ENCODE assay signal across 16 cellular contexts in genomic region chr7:27197137-27198042, GRCh38. TPM values are rescaled to one million over a fixed set of nuclear protein-coding genes. Genes with fewer than 3 reads are reported as not detected.
A peak's percentile ranks its signal among the peaks of the same experiment; 100 is the strongest.
DNase-seq lines count a peak whose midpoint lies in the region; ATAC-seq, FAIRE-seq and TF ChIP-seq lines count a peak whose summit lies in the region.
"Had no signal": no experiment of that assay in that cellular context is flagged by ENCODE, and none has a peak within 500 bp of the region (broad histone marks: within the 10 kb centered on the region; RNA-seq: fewer than 3 reads in every experiment).

No MANE protein-coding gene starts in this region.

- ATAC-seq in PC-3, result no peak
- no peak for ATAC-seq in stimulated activated effector memory CD8-positive, alpha-beta T cell treated with anti-CD3 and anti-CD28 coated beads, Interleukin-12 subunit alpha, Interleukin-12 subunit beta, amount 100 ng/mL, for 72 hours
- ATAC-seq in GM19397 (IDR thresholded peaks at IDR 0.05; ENCODE audit: unreplicated experiment), result no peak
- ATAC-seq: activated CD8-positive, alpha-beta T cell treated with anti-CD3 and anti-CD28 coated beads, Interleukin-2, amount 10 ng/mL, durations not matched to agents 7 days and 5 days; body of pancreas; stimulated activated naive CD8-positive, alpha-beta T cell treated with anti-CD3 and anti-CD28 coated beads, Interleukin-15, Interleukin-2, amounts not matched to agents 100 U/mL and 50 U/mL, for 24 hours had no signal

- CTCF ChIA-PET in PC-3 (lab: Charles Lee), result no interaction called here

- peak overlapping the region; percentile 91 for H3K4me3 ChIP-seq in PC-3 (ENCODE audit: low read length)
- H3K4me3 ChIP-seq: body of pancreas had no signal

- DNase-seq in D721Med (ENCODE audit: insufficient read length, low spot score) (no peak), PC-3 (peak; percentile 39), mesothelial cell of epicardium (ENCODE audit: low spot score in 2 of 2, unreplicated experiment in 2 of 2) (no peak), AG08396 (ENCODE audit: low spot score) (no peak)
- no peak for DNase-seq in stimulated activated effector memory CD8-positive, alpha-beta T cell treated with anti-CD3 and anti-CD28 coated beads, Interleukin-12 subunit alpha, Interleukin-12 subunit beta, amount 100 ng/mL, for 72 hours (ENCODE audit: low spot score in 2 of 2)
- DNase-seq: activated CD8-positive, alpha-beta T cell treated with anti-CD3 and anti-CD28 coated beads, Interleukin-2, amount 10 ng/mL, durations not matched to agents 7 days and 5 days; activated naive CD4-positive, alpha-beta T cell treated with Interleukin-2 at 50 U/mL for 16 hours; BE2C; foreskin melanocyte; GOT3; NCI-H187; stimulated activated naive CD8-positive, alpha-beta T cell treated with anti-CD3 and anti-CD28 coated beads, Interleukin-15, Interleukin-2, amounts not matched to agents 100 U/mL and 50 U/mL, for 24 hours; T1000 had no signal

- peaks cover 89% of the 10 kb centered on the region for H3K27me3 Mint-ChIP-seq in mesothelial cell of epicardium (ENCODE audit: low read depth)

- intact Hi-C loops in PC-3 (cut with micrococcal nuclease), result loop anchor here (2.0 to 5.0 kb wide), 5 partner anchors 379 to 895 kb away; partner anchors contain the start of genes HIBADH and TAX1BP1

- H3K4me2 ChIP-seq in PC-3 (ENCODE audit: low read length), result peak overlapping the region; percentile 99

- TSS peak; percentile 41 for BruUV-seq in PC-3 (replicated peaks; lab: Mats Ljungman, UMichigan)

- H3K4me3 Mint-ChIP-seq in mesothelial cell of epicardium, result peak overlapping the region; percentile 81
- H3K4me3 Mint-ChIP-seq in stimulated activated effector memory CD8-positive, alpha-beta T cell treated with anti-CD3 and anti-CD28 coated beads, Interleukin-12 subunit alpha, Interleukin-12 subunit beta, amount 100 ng/mL, for 72 hours, result no peak overlapping the region

- TF ChIP-seq CTCF in D721Med (IDR thresholded peaks at IDR 0.05; ENCODE audit: insufficient read depth, missing control alignments) (no peak), PC-3 (conservative IDR thresholded peaks at IDR 0.05; ENCODE audit: low read depth, low read length) (no peak), mesothelial cell of epicardium (IDR thresholded peaks at IDR 0.05; ENCODE audit: unreplicated experiment) (no peak)

- H3K9me3 Mint-ChIP-seq in mesothelial cell of epicardium, result no peaks in the 10 kb centered on the region
- H3K9me3 Mint-ChIP-seq in stimulated activated effector memory CD8-positive, alpha-beta T cell treated with anti-CD3 and anti-CD28 coated beads, Interleukin-12 subunit alpha, Interleukin-12 subunit beta, amount 100 ng/mL, for 72 hours, result no peaks in the 10 kb centered on the region

- POLR2A ChIA-PET in PC-3 (lab: Charles Lee; ENCODE audit: unreplicated experiment), result no interaction called here

- peak overlapping the region; percentile 97 for H3K9ac ChIP-seq in PC-3 (ENCODE audit: low read length)

- peaks cover 16% of the 10 kb centered on the region for H3K4me1 ChIP-seq in PC-3 (ENCODE audit: insufficient read depth, low read length)
- H3K4me1 ChIP-seq: BE2C had no signal

- H3K79me2 ChIP-seq in PC-3 (ENCODE audit: low read length), result peaks cover 95% of the 10 kb centered on the region

- no peaks in the 10 kb centered on the region for H3K9me2 ChIP-seq in PC-3 (replicated peaks; ENCODE audit: low read length)

- peaks cover 12% of the 10 kb centered on the region; the same call in 1 of the 2 replicates for H4K20me1 ChIP-seq in PC-3 (ENCODE audit: low read length)

- H3F3A ChIP-seq in PC-3 (ENCODE audit: low read length, unreplicated experiment), result no peaks in the 10 kb centered on the region

- H3K27ac Mint-ChIP-seq in mesothelial cell of epicardium, result peak overlapping the region; percentile 11
- H3K27ac Mint-ChIP-seq in stimulated activated effector memory CD8-positive, alpha-beta T cell treated with anti-CD3 and anti-CD28 coated beads, Interleukin-12 subunit alpha, Interleukin-12 subunit beta, amount 100 ng/mL, for 72 hours, result no peak overlapping the region
- H3K27ac Mint-ChIP-seq: activated CD8-positive, alpha-beta T cell treated with anti-CD3 and anti-CD28 coated beads, Interleukin-2, amount 10 ng/mL, durations not matched to agents 7 days and 5 days had no signal

- H3K27ac ChIP-seq in PC-3 (ENCODE audit: low read length), result peak overlapping the region; percentile 53
- H3K27ac ChIP-seq: body of pancreas had no signal

- H3K9me3 ChIP-seq in PC-3 (ENCODE audit: low read length), result no peaks in the 10 kb centered on the region
- H3K9me3 ChIP-seq: BE2C, body of pancreas had no signal

- H2AFZ ChIP-seq in PC-3 (ENCODE audit: low read length), result no peak overlapping the region

- peaks cover 28% of the 10 kb centered on the region for H3K4me1 Mint-ChIP-seq in mesothelial cell of epicardium
- peaks cover 34% of the 10 kb centered on the region for H3K4me1 Mint-ChIP-seq in stimulated activated effector memory CD8-positive, alpha-beta T cell treated with anti-CD3 and anti-CD28 coated beads, Interleukin-12 subunit alpha, Interleukin-12 subunit beta, amount 100 ng/mL, for 72 hours

- FAIRE-seq in D721Med (lab: Jason Lieb, UNC), result peak; percentile 77
- FAIRE-seq: keratinocyte had no signal

- H3K36me3 ChIP-seq in PC-3 (ENCODE audit: low read depth, low read length), result 0 out of 2 replicates have a peak, but pooled peaks cover 6% of the 10 kb centered on the region
- H3K36me3 ChIP-seq: BE2C had no signal

- H3K36me3 Mint-ChIP-seq in mesothelial cell of epicardium, result no peaks in the 10 kb centered on the region
- H3K36me3 Mint-ChIP-seq in stimulated activated effector memory CD8-positive, alpha-beta T cell treated with anti-CD3 and anti-CD28 coated beads, Interleukin-12 subunit alpha, Interleukin-12 subunit beta, amount 100 ng/mL, for 72 hours, result no peaks in the 10 kb centered on the region

- no peaks in the 10 kb centered on the region for H3K27me3 ChIP-seq in PC-3 (ENCODE audit: low read length)

RNA-seq across cellular contexts. Expression of gene HOXA13, which starts 2.5 kb away (rescaled TPM):
- total RNA-seq in PC-3 (2014; rRNA removed) (12.1 and 14.9 TPM in 2 replicates), mesothelial cell of epicardium (6.9 to 7.7 TPM (median 7.5 TPM) in 3 replicates)
- total RNA-seq: activated CD8-positive, alpha-beta T cell treated with anti-CD3 and anti-CD28 coated beads, Interleukin-2, amount 10 ng/mL, durations not matched to agents 7 days and 5 days; body of pancreas had no signal

RNA-seq across cellular contexts. Expression of gene HOXA11, which starts 12.4 kb away (rescaled TPM):
- total RNA-seq in PC-3 (2014; rRNA removed), result 26.6 and 31.4 TPM in 2 replicates
- 3.3 to 4.2 TPM (median 3.9 TPM) in 3 replicates for total RNA-seq in mesothelial cell of epicardium
- total RNA-seq: activated CD8-positive, alpha-beta T cell treated with anti-CD3 and anti-CD28 coated beads, Interleukin-2, amount 10 ng/mL, durations not matched to agents 7 days and 5 days; body of pancreas had no signal

RNA-seq across cellular contexts. Expression of gene HOXA10, which starts 23.3 kb away (rescaled TPM):
- total RNA-seq in PC-3 (2014; rRNA removed) (36.0 and 46.1 TPM in 2 replicates), mesothelial cell of epicardium (13.1 to 14.4 TPM (median 13.8 TPM) in 3 replicates)
- total RNA-seq: activated CD8-positive, alpha-beta T cell treated with anti-CD3 and anti-CD28 coated beads, Interleukin-2, amount 10 ng/mL, durations not matched to agents 7 days and 5 days had no signal

RNA-seq across cellular contexts. Expression of gene HOXA9, which starts 32.1 kb away (rescaled TPM):
- total RNA-seq in PC-3 (2014; rRNA removed) (69.0 and 85.3 TPM in 2 replicates), mesothelial cell of epicardium (10.8 to 14.5 TPM (median 13.2 TPM) in 3 replicates)
- total RNA-seq: activated CD8-positive, alpha-beta T cell treated with anti-CD3 and anti-CD28 coated beads, Interleukin-2, amount 10 ng/mL, durations not matched to agents 7 days and 5 days; body of pancreas had no signal

RNA-seq across cellular contexts. Expression of gene HOXA7, which starts 40.9 kb away (rescaled TPM):
- 2.6 and 2.8 TPM in 2 replicates for total RNA-seq in PC-3 (2014; rRNA removed)
- 17.4 to 18.9 TPM (median 17.9 TPM) in 3 replicates for total RNA-seq in mesothelial cell of epicardium
- total RNA-seq: activated CD8-positive, alpha-beta T cell treated with anti-CD3 and anti-CD28 coated beads, Interleukin-2, amount 10 ng/mL, durations not matched to agents 7 days and 5 days had no signal
